1 cellular context compared by ENCODE assay signal in genomic region chr6:153002613-153003293, GRCh38.
TF ChIP-seq lines count a peak whose summit lies in the region.

Gene MTRF1L (minus strand): TSS chr6:153002709. CDS start chr6:153002685, 24 bp downstream.

TF ChIP-seq in HepG2, 621 proteins besides CTCF, POLR2A, EP300 and RAD21 (continued from another document and continues in another):
- TF ChIP-seq HNRNPL (IDR thresholded peaks at IDR 0.05; ENCODE audit: low read depth, low read length) (no peak), ZNF652 (CRISPR knock-in tag; IDR thresholded peaks at IDR 0.05; ENCODE audit: borderline replicate concordance, low read depth) (no peak), ZNF253 (CRISPR knock-in tag; IDR thresholded peaks at IDR 0.05; ENCODE audit: borderline replicate concordance) (no peak), ZMYM4 (CRISPR knock-in tag; IDR thresholded peaks at IDR 0.05) (peak; percentile 99), PBX3 (CRISPR knock-in tag; IDR thresholded peaks at IDR 0.05; ENCODE audit: borderline replicate concordance) (no peak), ZNF878 (CRISPR knock-in tag; IDR thresholded peaks at IDR 0.05) (peak; percentile 91; the same call in 1 of the 2 replicates), ZNF460 (CRISPR knock-in tag; IDR thresholded peaks at IDR 0.05; ENCODE audit: borderline replicate concordance) (no peak; the same call in 1 of the 2 replicates), SP140L (CRISPR knock-in tag; IDR thresholded peaks at IDR 0.05; ENCODE audit: borderline replicate concordance) (0 out of 2 replicates have a peak, but pooled peaks have one; percentile 59), ZSCAN12 (CRISPR knock-in tag; IDR thresholded peaks at IDR 0.05) (peak; percentile 95), ZNF790 (CRISPR knock-in tag; IDR thresholded peaks at IDR 0.05; ENCODE audit: borderline replicate concordance) (no peak; the same call in 1 of the 2 replicates), ZNF556 (CRISPR knock-in tag; IDR thresholded peaks at IDR 0.05; ENCODE audit: borderline replicate concordance) (no peak; the same call in 1 of the 2 replicates), DPF2 (CRISPR knock-in tag; IDR thresholded peaks at IDR 0.05; ENCODE audit: borderline replicate concordance, low read depth) (no peak), ZC3H4 (CRISPR knock-in tag; IDR thresholded peaks at IDR 0.05; ENCODE audit: borderline replicate concordance) (0 out of 2 replicates have a peak, but pooled peaks have one; percentile 65), STAT6 (CRISPR knock-in tag; IDR thresholded peaks at IDR 0.05; ENCODE audit: borderline replicate concordance) (no peak; the same call in 1 of the 2 replicates), MZF1 (CRISPR knock-in tag; IDR thresholded peaks at IDR 0.05; ENCODE audit: borderline replicate concordance) (0 out of 2 replicates have a peak, but pooled peaks have one; percentile 59), XBP1 (CRISPR knock-in tag; IDR thresholded peaks at IDR 0.05) (no peak), PHF8 (CRISPR knock-in tag; IDR thresholded peaks at IDR 0.05) (peak; percentile 80), ZNF142 (CRISPR knock-in tag; IDR thresholded peaks at IDR 0.05) (no peak; the same call in 1 of the 2 replicates), CSRNP2 (CRISPR knock-in tag; conservative IDR thresholded peaks at IDR 0.05; ENCODE audit: low read depth) (no peak), PAF1 (CRISPR knock-in tag; IDR thresholded peaks at IDR 0.05) (no peak), SOX13 (IDR thresholded peaks at IDR 0.05) (0 out of 2 replicates have a peak, but pooled peaks have one; percentile 9), SOX13 (CRISPR knock-in tag; conservative IDR thresholded peaks at IDR 0.05 in 1 of 2, IDR thresholded peaks at IDR 0.05 in 1 of 2) (peak in 1 of 2 experiments; percentile 42; a peak in 1 of 4 replicates), ZNF552 (CRISPR knock-in tag; IDR thresholded peaks at IDR 0.05; ENCODE audit: borderline replicate concordance) (no peak), MTA1 (CRISPR knock-in tag; IDR thresholded peaks at IDR 0.05; ENCODE audit: borderline replicate concordance) (no peak), ZBTB20 (CRISPR knock-in tag; IDR thresholded peaks at IDR 0.05; ENCODE audit: borderline replicate concordance, low read depth) (no peak; the same call in 1 of the 2 replicates), TBP (CRISPR knock-in tag; IDR thresholded peaks at IDR 0.05) (no peak), ZNF639 (CRISPR knock-in tag; conservative IDR thresholded peaks at IDR 0.05) (peak; percentile 72), ZBTB46 (CRISPR knock-in tag; IDR thresholded peaks at IDR 0.05; ENCODE audit: borderline replicate concordance) (no peak), ZNF749 (CRISPR knock-in tag; IDR thresholded peaks at IDR 0.05; ENCODE audit: borderline replicate concordance) (no peak), ZNF589 (CRISPR knock-in tag; conservative IDR thresholded peaks at IDR 0.05) (no peak; the same call in 1 of the 2 replicates), AKAP8 (CRISPR knock-in tag; IDR thresholded peaks at IDR 0.05) (0 out of 2 replicates have a peak, but pooled peaks have one; percentile 30), ZNF605 (CRISPR knock-in tag; IDR thresholded peaks at IDR 0.05) (peak; percentile 81), RFXAP (CRISPR knock-in tag; IDR thresholded peaks at IDR 0.05; ENCODE audit: borderline replicate concordance) (0 out of 2 replicates have a peak, but pooled peaks have one; percentile 26), SIX4 (CRISPR knock-in tag; IDR thresholded peaks at IDR 0.05) (no peak), ZBTB43 (CRISPR knock-in tag; conservative IDR thresholded peaks at IDR 0.05) (peak; percentile 82), MED13 (CRISPR knock-in tag; IDR thresholded peaks at IDR 0.05) (no peak), ZNF777 (CRISPR knock-in tag; IDR thresholded peaks at IDR 0.05) (peak; percentile 83), RFXANK (CRISPR knock-in tag; IDR thresholded peaks at IDR 0.05) (0 out of 2 replicates have a peak, but pooled peaks have one; percentile 25), MXD1 (CRISPR knock-in tag; IDR thresholded peaks at IDR 0.05) (no peak), ATF6 (CRISPR knock-in tag; conservative IDR thresholded peaks at IDR 0.05) (no peak), MIXL1 (CRISPR knock-in tag; IDR thresholded peaks at IDR 0.05) (0 out of 2 replicates have a peak, but pooled peaks have one; percentile 10)
